Comparison of ENCODE assay signal across 22 cellular contexts in genomic region chr22:42926768-42927167, GRCh38.
A peak's percentile ranks its signal among the peaks of the same experiment; 100 is the strongest.
DNase-seq lines count a peak whose midpoint lies in the region; ATAC-seq, FAIRE-seq and TF ChIP-seq lines count a peak whose summit lies in the region.
"Had no signal": no experiment of that assay in that cellular context is flagged by ENCODE, and none has a peak within 500 bp of the region (broad histone marks: within the 10 kb centered on the region; RNA-seq: fewer than 3 reads in every experiment).

No MANE protein-coding gene starts in this region.

- H3K27ac Mint-ChIP-seq in neural crest cell (ENCODE audit: unreplicated experiment), result peak overlapping the region; percentile 78
- H3K27ac Mint-ChIP-seq: activated CD8-positive, alpha-beta T cell treated with anti-CD3 and anti-CD28 coated beads, Interleukin-2, amount 10 ng/mL, durations not matched to agents 7 days and 5 days; activated T-cell treated with anti-CD3 and anti-CD28 coated beads, Interleukin-2, amount 50 U/mL, for 72 hours; stimulated activated naive CD8-positive, alpha-beta T cell treated with anti-CD3 and anti-CD28 coated beads, Interleukin-15, amount 100 ng/mL, for 72 hours had no signal

- H3K4me1 Mint-ChIP-seq in neural crest cell, result peaks cover 76% of the 10 kb centered on the region

- no peak overlapping the region for H3K9ac ChIP-seq in H1 (replicated peaks in 1 of 4; ENCODE audit: extremely low read depth in 1 of 4, low read depth in 3 of 4, low read length in 3 of 4)
- H3K9ac ChIP-seq: parathyroid adenoma had no signal

- H3K56ac ChIP-seq in H1 (replicated peaks; ENCODE audit: insufficient read length, low read depth, low read length), result no peak overlapping the region

- H3K4me2 ChIP-seq in H1 (ENCODE audit: insufficient read depth in 1 of 2, low read depth in 2 of 2, low read length in 2 of 2), result no peak overlapping the region
- H3K4me2 ChIP-seq: SK-N-SH had no signal

- H2BK12ac ChIP-seq in H1 (ENCODE audit: low read depth, low read length), result no peak overlapping the region; the same call in 1 of the 2 replicates

- TF ChIP-seq RAD21 in H1 (IDR thresholded peaks at IDR 0.05 in 1 of 2, conservative IDR thresholded peaks at IDR 0.05 in 1 of 2; ENCODE audit: low read depth in 2 of 2, low read length in 2 of 2), result no peak

- H2AFZ ChIP-seq in H1 (ENCODE audit: low read length), result no peak overlapping the region
- H2AFZ ChIP-seq: parathyroid adenoma had no signal

- TF ChIP-seq CTCF in heart left ventricle (IDR thresholded peaks at IDR 0.05) (no peak), H1 (IDR thresholded peaks at IDR 0.05; ENCODE audit: control extremely low read depth in 1 of 3, insufficient read depth in 1 of 3, low read depth in 1 of 3, low read length in 3 of 3) (no peak), neural crest cell (conservative IDR thresholded peaks at IDR 0.05) (no peak), tibial artery (IDR thresholded peaks at IDR 0.05) (no peak)

- TF ChIP-seq EP300 in H1 (IDR thresholded peaks at IDR 0.05; ENCODE audit: borderline replicate concordance in 1 of 2, low read depth in 2 of 2, low read length in 2 of 2), result no peak

- H3K4me1 ChIP-seq in heart left ventricle (peaks cover 21 to 94% (median 70%) of the 10 kb centered on the region in 12 donors), H1 (replicated peaks in 1 of 4; ENCODE audit: control insufficient read depth in 3 of 4, insufficient read depth in 4 of 4, low read length in 3 of 4) (peaks cover 2 to 9% (median 5%) of the 10 kb centered on the region in 4 experiments; a peak in 6 of 7 replicates), tibial artery (peaks cover 0 to 100% (median 79%) of the 10 kb centered on the region in 4 donors)

- H2BK5ac ChIP-seq in H1 (ENCODE audit: low read depth, low read length), result no peak overlapping the region

- peak overlapping the region; percentile 24; the same call in 1 of the 2 replicates for H3K18ac ChIP-seq in H1 (ENCODE audit: extremely low read depth, low read length)

- H3K4ac ChIP-seq in H1 (replicated peaks; ENCODE audit: insufficient read length, low read depth, low read length), result no peak overlapping the region

- no peaks in the 10 kb centered on the region for H3K9me3 ChIP-seq in heart left ventricle
- no peaks in the 10 kb centered on the region for H3K9me3 ChIP-seq in H1 (ENCODE audit: insufficient read depth in 2 of 2, low read depth in 1 of 2, low read length in 1 of 2)
- H3K9me3 ChIP-seq in tibial artery, result no peaks in the 10 kb centered on the region
- H3K9me3 ChIP-seq: SK-N-SH, uterus had no signal

- no peak overlapping the region for H2BK120ac ChIP-seq in H1 (replicated peaks; ENCODE audit: low read depth, low read length)

- no peaks in the 10 kb centered on the region for H3K9me3 Mint-ChIP-seq in neural crest cell
- H3K9me3 Mint-ChIP-seq: activated T-cell treated with anti-CD3 and anti-CD28 coated beads, Interleukin-2, amount 50 U/mL, for 72 hours; stimulated activated naive CD8-positive, alpha-beta T cell treated with anti-CD3 and anti-CD28 coated beads, Interleukin-15, amount 100 ng/mL, for 72 hours had no signal

- H3K79me2 ChIP-seq in H1 (ENCODE audit: control insufficient read depth in 1 of 2, insufficient read depth in 2 of 2, low read length in 2 of 2), result peaks cover 7 to 71% of the 10 kb centered on the region in 2 experiments

- H3K79me1 ChIP-seq in H1 (ENCODE audit: low read depth, low read length), result peaks cover 24% of the 10 kb centered on the region

- H3K27ac ChIP-seq in heart left ventricle (peak overlapping the region in 9 of 12 donors; percentile 6 to 90 (median 41)), H1 (ENCODE audit: low read depth, low read length) (no peak overlapping the region), tibial artery (peak overlapping the region; percentile 95 to 96)
- H3K27ac ChIP-seq: parathyroid adenoma had no signal

- H3K14ac ChIP-seq in H1 (ENCODE audit: insufficient read length), result no peak overlapping the region

- peak overlapping the region; percentile 54 for H3K4me3 Mint-ChIP-seq in neural crest cell
- H3K4me3 Mint-ChIP-seq: activated CD8-positive, alpha-beta T cell treated with anti-CD3 and anti-CD28 coated beads, Interleukin-2, amount 10 ng/mL, durations not matched to agents 7 days and 5 days; activated T-cell treated with anti-CD3 and anti-CD28 coated beads, Interleukin-2, amount 50 U/mL, for 72 hours; stimulated activated naive CD8-positive, alpha-beta T cell treated with anti-CD3 and anti-CD28 coated beads, Interleukin-15, amount 100 ng/mL, for 72 hours had no signal

- CTCF ChIA-PET in H1 (lab: Charles Lee; ENCODE audit: partially characterized antibody), result interaction anchor here (1.2 to 2.9 kb wide), 4 partner anchors 11 to 124 kb away, joined by 5 to 10 read pairs (median 6); no protein-coding TSS in a partner anchor

- H3K23me2 ChIP-seq in H1 (ENCODE audit: low read depth, low read length), result peaks cover 2% of the 10 kb centered on the region; the same call in 1 of the 2 replicates

- H2BK15ac ChIP-seq in H1 (ENCODE audit: low read length), result no peak overlapping the region

- no peaks in the 10 kb centered on the region for H3K27me3 Mint-ChIP-seq in neural crest cell (ENCODE audit: low read depth)
- H3K27me3 Mint-ChIP-seq: stimulated activated naive CD8-positive, alpha-beta T cell treated with anti-CD3 and anti-CD28 coated beads, Interleukin-15, amount 100 ng/mL, for 72 hours had no signal

- no peak for ATAC-seq in heart left ventricle
- no peak for ATAC-seq in HG03095 (IDR thresholded peaks at IDR 0.05; ENCODE audit: unreplicated experiment)
- no peak for ATAC-seq in GM21825 (IDR thresholded peaks at IDR 0.05; ENCODE audit: unreplicated experiment)
- ATAC-seq: activated CD4-positive, CD25-positive, alpha-beta regulatory T cell treated with anti-CD3 and anti-CD28 coated beads, Interleukin-2, amount 50 U/mL, for 24 hours; activated CD8-positive, alpha-beta T cell treated with anti-CD3 and anti-CD28 coated beads, Interleukin-2, amount 10 ng/mL, durations not matched to agents 7 days and 5 days; activated T-cell treated with anti-CD3 and anti-CD28 coated beads, Interleukin-2, amount 50 U/mL, for 72 hours; stimulated activated naive CD8-positive, alpha-beta T cell treated with anti-CD3 and anti-CD28 coated beads, Interleukin-15, amount 100 ng/mL, for 72 hours had no signal

- no peak overlapping the region for H2BK20ac ChIP-seq in H1 (ENCODE audit: low read length)

- TF ChIP-seq POLR2A in heart left ventricle (IDR thresholded peaks at IDR 0.05) (no peak), H1 (IDR thresholded peaks at IDR 0.05; ENCODE audit: control extremely low read depth in 1 of 2, low read depth in 2 of 2, low read length in 2 of 2) (no peak)

- H4K5ac ChIP-seq in H1 (ENCODE audit: insufficient read length, low read depth, low read length), result no peak overlapping the region

- H4K20me1 ChIP-seq in H1 (replicated peaks in 1 of 2; ENCODE audit: control insufficient read depth in 1 of 2, insufficient read depth in 2 of 2, low read length in 2 of 2), result peaks cover 11 to 27% of the 10 kb centered on the region in 2 experiments

- no peaks in the 10 kb centered on the region for H3K27me3 ChIP-seq in heart left ventricle
- H3K27me3 ChIP-seq in H1 (replicated peaks in 1 of 4; ENCODE audit: control insufficient read depth in 3 of 4, extremely low read depth in 1 of 4, insufficient read depth in 3 of 4, low read length in 3 of 4), result no peaks in the 10 kb centered on the region
- no peaks in the 10 kb centered on the region for H3K27me3 ChIP-seq in tibial artery
- H3K27me3 ChIP-seq: uterus had no signal

- WGBS in heart left ventricle, 4 donors, result 82 to 89% (median 84%) methylated on average over 5 of the region's 5 CpGs
- 81% methylated on average over 5 of the region's 5 CpGs; no CpG with 5 or more reads in 1 of the 2 experiments for WGBS in H1 (ENCODE audit: extremely low coverage in 1 of 2, insufficient coverage in 1 of 2, insufficient read length in 1 of 2, insufficient replicate concordance in 2 of 2, low coverage in 1 of 2, low lambda C conversion rate in 2 of 2, missing lambda C conversion rate in 1 of 2), 2 experiments

- intact Hi-C loops in heart left ventricle (cut with DNase I) (no loop called here), cardiac septum (cut with DNase I) (no loop called here), tibial artery (cut with DNase I; ENCODE audit: low total_unique reads) (no loop called here)

- H4K8ac ChIP-seq in H1 (ENCODE audit: extremely low read depth, insufficient read depth, low read length), result no peak overlapping the region

- H3K23ac ChIP-seq in H1 (ENCODE audit: insufficient read length), result no peak overlapping the region

- H3K4me3 ChIP-seq in heart left ventricle (no peak overlapping the region), H1 (ENCODE audit: extremely low read depth in 1 of 4, insufficient read depth in 2 of 4, low read depth in 3 of 4, low read length in 4 of 4) (no peak overlapping the region), tibial artery (no peak overlapping the region)
- H3K4me3 ChIP-seq: uterus had no signal

- no peaks in the 10 kb centered on the region for H3K36me3 Mint-ChIP-seq in neural crest cell (ENCODE audit: low read depth)

- no peak for DNase-seq in heart left ventricle
- no peak for DNase-seq in cardiac septum (ENCODE audit: low spot score)
- no peak for DNase-seq in H1 (ENCODE audit: low read depth in 1 of 2, low spot score in 2 of 2)
- DNase-seq in neural crest cell (ENCODE audit: low read depth, low spot score), result no peak
- DNase-seq in tibial artery, result no peak
- no peak for DNase-seq in A172 (ENCODE audit: low spot score)
- DNase-seq: 8988T; activated CD8-positive, alpha-beta T cell treated with anti-CD3 and anti-CD28 coated beads, Interleukin-2, amount 10 ng/mL, durations not matched to agents 7 days and 5 days; activated naive CD4-positive, alpha-beta T cell treated with anti-CD3 and anti-CD28 coated beads, Interleukin-2, amount 50 U/mL, for 16 hours; activated T-cell treated with anti-CD3 and anti-CD28 coated beads, Interleukin-2, amount 50 U/mL, for 72 hours; H7; kidney glomerular epithelial cell; SK-N-SH; stimulated activated naive CD8-positive, alpha-beta T cell treated with anti-CD3 and anti-CD28 coated beads, Interleukin-15, amount 100 ng/mL, for 72 hours; T-helper 9 cell; uterus had no signal

- no peaks in the 10 kb centered on the region for H3K36me3 ChIP-seq in heart left ventricle
- no peaks in the 10 kb centered on the region for H3K36me3 ChIP-seq in H1 (ENCODE audit: control insufficient read depth in 2 of 4, insufficient read depth in 4 of 4, low read length in 3 of 4)
- no peaks in the 10 kb centered on the region for H3K36me3 ChIP-seq in tibial artery
- H3K36me3 ChIP-seq: uterus had no signal

- no peak overlapping the region for H2AK5ac ChIP-seq in H1 (ENCODE audit: low read depth, low read length)

- POLR2A ChIA-PET in H1 (lab: Charles Lee; ENCODE audit: partially characterized antibody), result interaction anchor here (0.6 to 2.4 kb wide), 3 partner anchors 21 to 261 kb away, joined by 3 to 11 read pairs (median 4); no protein-coding TSS in a partner anchor

- no peak overlapping the region for H4K91ac ChIP-seq in H1 (replicated peaks; ENCODE audit: insufficient read length, low read length)

- no peak for FAIRE-seq in H1 (lab: Jason Lieb, UNC)
- FAIRE-seq: colon, endometrium had no signal

TF ChIP-seq in H1, 55 proteins besides CTCF, POLR2A, EP300 and RAD21 (continues in another document):
- TF ChIP-seq, protein P1, sequence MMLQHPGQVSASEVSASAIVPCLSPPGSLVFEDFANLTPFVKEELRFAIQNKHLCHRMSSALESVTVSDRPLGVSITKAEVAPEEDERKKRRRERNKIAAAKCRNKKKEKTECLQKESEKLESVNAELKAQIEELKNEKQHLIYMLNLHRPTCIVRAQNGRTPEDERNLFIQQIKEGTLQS (IDR thresholded peaks at IDR 0.05; ENCODE audit: insufficient read depth, low read depth, low read length), result no peak
